Comparison of ENCODE assay signal across 22 cellular contexts in genomic region chr17:63692195-63692816, GRCh38. TPM values are rescaled to one million over a fixed set of nuclear protein-coding genes. Genes with fewer than 3 reads are reported as not detected.
DNase-seq lines count a peak whose midpoint lies in the region; ATAC-seq and TF ChIP-seq lines count a peak whose summit lies in the region.
"Had no signal": no experiment of that assay in that cellular context is flagged by ENCODE, and none has a peak within 500 bp of the region (broad histone marks: within the 10 kb centered on the region; RNA-seq: fewer than 3 reads in every experiment).

No MANE protein-coding gene starts in this region.

- no peak overlapping the region for H3K27ac ChIP-seq in upper lobe of left lung
- H3K27ac ChIP-seq: esophagus muscularis mucosa, prostate gland had no signal

- DNase-seq in activated naive CD4-positive, alpha-beta T cell treated with anti-CD3 and anti-CD28 coated beads for 36 hours = no peak
- DNase-seq in activated naive CD4-positive, alpha-beta T cell treated with anti-CD3 and anti-CD28 coated beads, Interleukin-2, amount 50 U/mL, for 16 hours = no peak
- peak; percentile 87 for DNase-seq in NCI-H82 treated with DMSO at 0.1 percent for 48 hours (lab: John Stamatoyannopoulos, UW; ENCODE audit: unreplicated experiment)
- no peak for DNase-seq in stimulated activated effector memory CD8-positive, alpha-beta T cell treated with anti-CD3 and anti-CD28 coated beads, Interleukin-12 subunit alpha, Interleukin-12 subunit beta, amount 100 ng/mL, for 72 hours (ENCODE audit: low spot score in 2 of 2)
- DNase-seq in upper lobe of left lung = no peak
- DNase-seq: ACHN; activated effector memory CD4-positive, alpha-beta T cell treated with Interleukin-2 at 50 U/mL for 16 hours; aorta; naive B cell; NCI-H1417 treated with DMSO at 0.1 percent for 48 hours; NCI-H2171 treated with DMSO at 0.1 percent for 48 hours; NCI-H69; small intestine; stimulated activated CD4-positive, alpha-beta T cell treated with anti-CD3 and anti-CD28 coated beads, Interleukin-4, amount 100 ng/mL, for 1 hour; T-helper 9 cell had no signal

- peaks cover 6% of the 10 kb centered on the region for H3K36me3 Mint-ChIP-seq in activated naive CD4-positive, alpha-beta T cell treated with anti-CD3 and anti-CD28 coated beads for 36 hours (ENCODE audit: low read depth)
- peaks cover 100% of the 10 kb centered on the region for H3K36me3 Mint-ChIP-seq in dendritic cell treated with granulocyte-macrophage colony-stimulating factor and Interleukin-4, amounts not matched to agents 40 ng/mL and 50 ng/mL, for 4 days (ENCODE audit: low read depth)
- peaks cover 88% of the 10 kb centered on the region for H3K36me3 Mint-ChIP-seq in stimulated activated effector memory CD8-positive, alpha-beta T cell treated with anti-CD3 and anti-CD28 coated beads, Interleukin-12 subunit alpha, Interleukin-12 subunit beta, amount 100 ng/mL, for 72 hours

- H3K4me3 ChIP-seq in upper lobe of left lung = no peak overlapping the region
- H3K4me3 ChIP-seq: esophagus muscularis mucosa, prostate gland had no signal

- no peak overlapping the region for H3K4me3 Mint-ChIP-seq in activated naive CD4-positive, alpha-beta T cell treated with anti-CD3 and anti-CD28 coated beads for 36 hours
- no peak overlapping the region for H3K4me3 Mint-ChIP-seq in dendritic cell treated with granulocyte-macrophage colony-stimulating factor and Interleukin-4, amounts not matched to agents 40 ng/mL and 50 ng/mL, for 4 days
- no peak overlapping the region for H3K4me3 Mint-ChIP-seq in stimulated activated effector memory CD8-positive, alpha-beta T cell treated with anti-CD3 and anti-CD28 coated beads, Interleukin-12 subunit alpha, Interleukin-12 subunit beta, amount 100 ng/mL, for 72 hours
- H3K4me3 Mint-ChIP-seq: CD14-positive monocyte had no signal

- H3K4me1 ChIP-seq in upper lobe of left lung = peaks cover 1 to 9% (median 5%) of the 10 kb centered on the region in 4 donors
- H3K4me1 ChIP-seq: prostate gland had no signal

- CTCF ChIA-PET in activated naive CD4-positive, alpha-beta T cell treated with anti-CD3 and anti-CD28 coated beads for 36 hours (lab: Charles Lee) = interaction anchor here (1.5 to 1.7 kb wide), 3 partner anchors 18 to 80 kb away, joined by 4 to 5 read pairs (median 4); partner anchors contain the start of gene MAP3K3

- intact Hi-C loops in activated naive CD4-positive, alpha-beta T cell treated with anti-CD3 and anti-CD28 coated beads for 36 hours (cut with micrococcal nuclease) = no loop called here
- intact Hi-C loops in dendritic cell treated with granulocyte-macrophage colony-stimulating factor and Interleukin-4, amounts not matched to agents 40 ng/mL and 50 ng/mL, for 4 days (cut with micrococcal nuclease) = no loop called here

- no peak for TF ChIP-seq EP300 in upper lobe of left lung (IDR thresholded peaks at IDR 0.05)

- no peaks in the 10 kb centered on the region for H3K9me3 ChIP-seq in upper lobe of left lung
- H3K9me3 ChIP-seq: esophagus muscularis mucosa, prostate gland had no signal

- no peak for TF ChIP-seq POLR2A in upper lobe of left lung (IDR thresholded peaks at IDR 0.05)

- H3K27me3 Mint-ChIP-seq in activated naive CD4-positive, alpha-beta T cell treated with anti-CD3 and anti-CD28 coated beads for 36 hours (ENCODE audit: low read depth) = no peaks in the 10 kb centered on the region
- no peaks in the 10 kb centered on the region for H3K27me3 Mint-ChIP-seq in dendritic cell treated with granulocyte-macrophage colony-stimulating factor and Interleukin-4, amounts not matched to agents 40 ng/mL and 50 ng/mL, for 4 days
- H3K27me3 Mint-ChIP-seq: naive B cell had no signal

- no peaks in the 10 kb centered on the region for H3K9me3 Mint-ChIP-seq in activated naive CD4-positive, alpha-beta T cell treated with anti-CD3 and anti-CD28 coated beads for 36 hours
- H3K9me3 Mint-ChIP-seq in dendritic cell treated with granulocyte-macrophage colony-stimulating factor and Interleukin-4, amounts not matched to agents 40 ng/mL and 50 ng/mL, for 4 days = no peaks in the 10 kb centered on the region
- H3K9me3 Mint-ChIP-seq in stimulated activated effector memory CD8-positive, alpha-beta T cell treated with anti-CD3 and anti-CD28 coated beads, Interleukin-12 subunit alpha, Interleukin-12 subunit beta, amount 100 ng/mL, for 72 hours = no peaks in the 10 kb centered on the region
- H3K9me3 Mint-ChIP-seq: CD14-positive monocyte, naive B cell had no signal

- no peak for ATAC-seq in stimulated activated effector memory CD8-positive, alpha-beta T cell treated with anti-CD3 and anti-CD28 coated beads, Interleukin-12 subunit alpha, Interleukin-12 subunit beta, amount 100 ng/mL, for 72 hours
- no peak for ATAC-seq in HG02852 (IDR thresholded peaks at IDR 0.05; ENCODE audit: unreplicated experiment)
- ATAC-seq in upper lobe of left lung (ENCODE audit: low FRiP score in 2 of 2) = no peak
- no peak for ATAC-seq in GM19463 (IDR thresholded peaks at IDR 0.05; ENCODE audit: unreplicated experiment)
- ATAC-seq: activated CD4-positive, CD25-positive, alpha-beta regulatory T cell treated with anti-CD3 and anti-CD28 coated beads, Interleukin-2, amount 50 U/mL, for 24 hours had no signal

- peaks cover 38 to 72% (median 69%) of the 10 kb centered on the region in 4 donors for H3K36me3 ChIP-seq in upper lobe of left lung

- WGBS in upper lobe of left lung, 2 donors = 95 to 97% methylated on average over 11 of the region's 11 CpGs

- no peak for TF ChIP-seq CTCF in upper lobe of left lung (IDR thresholded peaks at IDR 0.05)

- H3K4me1 Mint-ChIP-seq in activated naive CD4-positive, alpha-beta T cell treated with anti-CD3 and anti-CD28 coated beads for 36 hours (ENCODE audit: low read depth) = peaks cover 39% of the 10 kb centered on the region
- H3K4me1 Mint-ChIP-seq in dendritic cell treated with granulocyte-macrophage colony-stimulating factor and Interleukin-4, amounts not matched to agents 40 ng/mL and 50 ng/mL, for 4 days (ENCODE audit: low read depth) = peaks cover 47% of the 10 kb centered on the region
- peaks cover 60% of the 10 kb centered on the region for H3K4me1 Mint-ChIP-seq in stimulated activated effector memory CD8-positive, alpha-beta T cell treated with anti-CD3 and anti-CD28 coated beads, Interleukin-12 subunit alpha, Interleukin-12 subunit beta, amount 100 ng/mL, for 72 hours

- peak overlapping the region; percentile 66 for H3K27ac Mint-ChIP-seq in activated naive CD4-positive, alpha-beta T cell treated with anti-CD3 and anti-CD28 coated beads for 36 hours
- peak overlapping the region; percentile 84 for H3K27ac Mint-ChIP-seq in dendritic cell treated with granulocyte-macrophage colony-stimulating factor and Interleukin-4, amounts not matched to agents 40 ng/mL and 50 ng/mL, for 4 days
- H3K27ac Mint-ChIP-seq in stimulated activated effector memory CD8-positive, alpha-beta T cell treated with anti-CD3 and anti-CD28 coated beads, Interleukin-12 subunit alpha, Interleukin-12 subunit beta, amount 100 ng/mL, for 72 hours = peak overlapping the region; percentile 94

- no peaks in the 10 kb centered on the region for H3K27me3 ChIP-seq in upper lobe of left lung
- H3K27me3 ChIP-seq: esophagus muscularis mucosa had no signal

RNA-seq across cellular contexts. Expression of gene LIMD2, which starts 7.6 kb away (rescaled TPM):
- 100 to 1,000 TPM; 121 TPM for total RNA-seq in activated naive CD4-positive, alpha-beta T cell treated with anti-CD3 and anti-CD28 coated beads for 36 hours
- 100 to 1,000 TPM in 1 of 6 donors, 10 to 100 TPM in 5; 13.2 to 115 (median 21.6) TPM for total RNA-seq in upper lobe of left lung

RNA-seq across cellular contexts. Expression of gene STRADA, which starts 49.3 kb away (rescaled TPM):
- total RNA-seq in activated naive CD4-positive, alpha-beta T cell treated with anti-CD3 and anti-CD28 coated beads for 36 hours = 10 to 100 TPM; 73.2 to 76.3 TPM
- 10 to 100 TPM; 18.7 to 60.8 (median 32.4) TPM for total RNA-seq in upper lobe of left lung
